ENCODE assay signal across 9 cellular contexts in genomic region chr20:50260480-50261221, GRCh38.
A peak's percentile ranks its signal among the peaks of the same experiment; 100 is the strongest.
DNase-seq lines count a peak whose midpoint lies in the region; ATAC-seq and TF ChIP-seq lines count a peak whose summit lies in the region.
"Had no signal": no experiment of that assay in that cellular context is flagged by ENCODE, and none has a peak within 500 bp of the region (broad histone marks: within the 10 kb centered on the region; RNA-seq: fewer than 3 reads in every experiment).

No MANE protein-coding gene starts in this region.

- H3K27me3 ChIP-seq in endodermal cell (ENCODE audit: control insufficient read depth, insufficient read depth, low read length, poor library complexity, severe bottlenecking), result no peaks in the 10 kb centered on the region
- no peaks in the 10 kb centered on the region for H3K27me3 ChIP-seq in osteoblast (ENCODE audit: insufficient read depth, low read length)

- H3K9ac ChIP-seq in endodermal cell (ENCODE audit: extremely low read depth, low read length, poor library complexity, severe bottlenecking), result no peak overlapping the region

- H3K4me1 ChIP-seq in endodermal cell (ENCODE audit: control insufficient read depth, insufficient read depth, low read length) (no peaks in the 10 kb centered on the region), osteoblast (ENCODE audit: insufficient read depth, low read length) (peaks cover 15% of the 10 kb centered on the region)

- no peak overlapping the region for H3K4me2 ChIP-seq in osteoblast (ENCODE audit: insufficient read depth, low read length)

- no peaks in the 10 kb centered on the region for H3K79me2 ChIP-seq in osteoblast (ENCODE audit: insufficient read depth, low read length)

- peaks cover 11% of the 10 kb centered on the region for H3K4me1 Mint-ChIP-seq in endodermal cell

- no peak overlapping the region for H3K4me3 Mint-ChIP-seq in endodermal cell

- TF ChIP-seq CTCF in endodermal cell (conservative IDR thresholded peaks at IDR 0.05), result no peak
- no peak for TF ChIP-seq CTCF in osteoblast (IDR thresholded peaks at IDR 0.05; ENCODE audit: extremely low read depth, low read depth, low read length)

- no peak overlapping the region for H2AFZ ChIP-seq in osteoblast (ENCODE audit: low read length)

- peak; percentile 40 for DNase-seq in GDM1 (lab: John Stamatoyannopoulos, UW)
- peak; percentile 33 for DNase-seq in NCI-H2196 (lab: John Stamatoyannopoulos, UW; ENCODE audit: unreplicated experiment)
- DNase-seq in endodermal cell, result no peak
- peak; percentile 54 for DNase-seq in osteoblast (ENCODE audit: insufficient read length, low spot score, missing footprints)
- no peak for DNase-seq in Ammon's horn (ENCODE audit: low spot score)
- DNase-seq in COLO829 (ENCODE audit: low spot score), result no peak
- DNase-seq: NCI-H526 treated with DMSO at 0.1 percent for 48 hours had no signal

- TF ChIP-seq POLR2A in GM18505 (IDR thresholded peaks at IDR 0.05; ENCODE audit: borderline replicate concordance, extremely low read depth, insufficient read depth, insufficient read length), result no peak

- H3K9me3 ChIP-seq in endodermal cell (ENCODE audit: control insufficient read depth, low read length), result no peaks in the 10 kb centered on the region
- no peaks in the 10 kb centered on the region for H3K9me3 ChIP-seq in osteoblast (ENCODE audit: low read depth, low read length)

- no peaks in the 10 kb centered on the region for H3K9me3 Mint-ChIP-seq in endodermal cell

- H3K27ac ChIP-seq in endodermal cell (ENCODE audit: low read depth, low read length), result no peak overlapping the region
- H3K27ac ChIP-seq in osteoblast (ENCODE audit: low read depth, low read length), result peak overlapping the region; percentile 13

- no peak for ATAC-seq in GM18505 (IDR thresholded peaks at IDR 0.05; ENCODE audit: unreplicated experiment)
- ATAC-seq in HG03571 (IDR thresholded peaks at IDR 0.05; ENCODE audit: unreplicated experiment), result no peak

- H3K4me3 ChIP-seq in endodermal cell (ENCODE audit: low read length), result no peak overlapping the region
- no peak overlapping the region for H3K4me3 ChIP-seq in osteoblast (ENCODE audit: insufficient read depth, low read length)

- WGBS in endodermal cell (ENCODE audit: insufficient coverage in 1 of 2, insufficient read length in 1 of 2), 2 experiments, result 80 to 89% methylated on average over 6 to 8 of the region's 8 CpGs

- no peaks in the 10 kb centered on the region for H3K27me3 Mint-ChIP-seq in endodermal cell (ENCODE audit: insufficient read depth)

- H3K36me3 Mint-ChIP-seq in endodermal cell (ENCODE audit: low read depth), result no peaks in the 10 kb centered on the region

- peak overlapping the region; percentile 41 for H3K27ac Mint-ChIP-seq in endodermal cell

- H3K36me3 ChIP-seq in endodermal cell (ENCODE audit: control insufficient read depth, insufficient read depth, low read length) (no peaks in the 10 kb centered on the region), osteoblast (ENCODE audit: insufficient read depth, low read length) (no peaks in the 10 kb centered on the region)

- no peaks in the 10 kb centered on the region for H4K20me1 ChIP-seq in osteoblast (ENCODE audit: insufficient read depth, low read length)

Comparison
In these comparisons a context has a peak if more than half of its experiments do, and no peak if none do; other contexts are left out.
1. DNase-seq: peak in GDM1 (single experiment), NCI-H2196 (single experiment) and osteoblast (single experiment); none in endodermal cell (single experiment), Ammon's horn (single experiment) and COLO829 (single experiment).